Comparison of ENCODE assay signal across 8 cellular contexts in the genomic region with DNA sequence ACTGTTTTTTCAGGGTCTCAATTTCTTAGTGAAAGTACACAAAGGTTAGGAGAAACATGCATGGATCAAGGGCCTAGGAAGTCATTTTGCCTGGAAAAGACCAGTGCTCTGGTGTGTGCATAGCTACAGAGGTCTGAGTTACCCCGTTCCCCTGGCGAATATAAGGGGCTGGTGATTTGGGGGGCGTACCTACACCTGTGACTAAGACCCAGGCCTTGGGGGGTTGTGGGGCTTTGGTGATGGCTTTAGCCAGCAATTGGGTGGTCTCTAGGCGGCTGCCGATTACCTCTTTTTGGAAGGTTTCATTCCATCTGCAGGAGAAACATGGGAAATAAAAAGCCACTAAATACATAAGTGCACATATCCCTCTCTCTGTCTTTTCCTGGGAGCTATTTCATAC. TPM values are rescaled to one million over a fixed set of nuclear protein-coding genes. Genes with fewer than 3 reads are reported as not detected.
DNase-seq lines count a peak whose midpoint lies in the region; ATAC-seq lines count a peak whose summit lies in the region.

No MANE protein-coding gene starts in this region.

- intact Hi-C loops in activated CD4-positive, alpha-beta T cell treated with anti-CD3 and anti-CD28 coated beads for 36 hours (cut with DNase I, micrococcal nuclease), result loop anchor here (5.0 kb wide), 6 partner anchors 209 to 1139 kb away; a partner anchor contains a TSS

- no peaks in the 10 kb centered on the region for H3K27me3 ChIP-seq in iPS-20b (ENCODE audit: insufficient read depth, low read length)

- no peaks in the 10 kb centered on the region for H3K9me3 ChIP-seq in iPS-20b (ENCODE audit: insufficient read depth, low read depth, low read length)

- H3K27ac ChIP-seq in iPS-20b (ENCODE audit: low read length) (peak overlapping the region; percentile 35), substantia nigra (ENCODE audit: low read depth, low read length, poor library complexity, severe bottlenecking) (peak overlapping the region; percentile 99)

- no peaks in the 10 kb centered on the region for H3K27me3 Mint-ChIP-seq in activated CD4-positive, alpha-beta T cell treated with anti-CD3 and anti-CD28 coated beads for 36 hours
- H3K27me3 Mint-ChIP-seq in activated naive CD8-positive, alpha-beta T cell treated with anti-CD3 and anti-CD28 coated beads for 36 hours, result no peaks in the 10 kb centered on the region

- peak overlapping the region; percentile 90 for H3K4me3 ChIP-seq in iPS-20b (ENCODE audit: low read length)

- H3K9me3 Mint-ChIP-seq in activated CD4-positive, alpha-beta T cell treated with anti-CD3 and anti-CD28 coated beads for 36 hours (ENCODE audit: low read depth), result no peaks in the 10 kb centered on the region
- H3K9me3 Mint-ChIP-seq in activated naive CD8-positive, alpha-beta T cell treated with anti-CD3 and anti-CD28 coated beads for 36 hours, result no peaks in the 10 kb centered on the region

- peaks cover 45% of the 10 kb centered on the region for H3K36me3 ChIP-seq in iPS-20b (ENCODE audit: insufficient read depth, low read depth, low read length)

- DNase-seq in activated CD4-positive, alpha-beta T cell treated with anti-CD3 and anti-CD28 coated beads for 36 hours, result no peak
- DNase-seq in activated CD4-positive, alpha-beta T cell treated with anti-CD3 and anti-CD28 coated beads for 48 hours, result no peak
- DNase-seq in activated naive CD8-positive, alpha-beta T cell treated with anti-CD3 and anti-CD28 coated beads for 36 hours, result no peak
- DNase-seq in substantia nigra (lab: John Stamatoyannopoulos, UW) (no peak), cerebellum (ENCODE audit: low spot score) (no peak)

- peak overlapping the region; percentile 99 for H3K27ac Mint-ChIP-seq in activated CD4-positive, alpha-beta T cell treated with anti-CD3 and anti-CD28 coated beads for 36 hours
- H3K27ac Mint-ChIP-seq in activated naive CD8-positive, alpha-beta T cell treated with anti-CD3 and anti-CD28 coated beads for 36 hours, result peak overlapping the region; percentile 99

- H3K4me1 Mint-ChIP-seq in activated CD4-positive, alpha-beta T cell treated with anti-CD3 and anti-CD28 coated beads for 36 hours, result peaks cover 51% of the 10 kb centered on the region
- peaks cover 54% of the 10 kb centered on the region for H3K4me1 Mint-ChIP-seq in activated naive CD8-positive, alpha-beta T cell treated with anti-CD3 and anti-CD28 coated beads for 36 hours

- peak overlapping the region; percentile 97 for H3K4me3 Mint-ChIP-seq in activated CD4-positive, alpha-beta T cell treated with anti-CD3 and anti-CD28 coated beads for 36 hours
- H3K4me3 Mint-ChIP-seq in activated naive CD8-positive, alpha-beta T cell treated with anti-CD3 and anti-CD28 coated beads for 36 hours, result peak overlapping the region; percentile 97

- no peaks in the 10 kb centered on the region; the same call in 1 of the 2 replicates for H3K4me1 ChIP-seq in iPS-20b (ENCODE audit: insufficient read depth, low read length)

- H3K36me3 Mint-ChIP-seq in activated CD4-positive, alpha-beta T cell treated with anti-CD3 and anti-CD28 coated beads for 36 hours (ENCODE audit: low read depth), result peaks cover 59% of the 10 kb centered on the region
- H3K36me3 Mint-ChIP-seq in activated naive CD8-positive, alpha-beta T cell treated with anti-CD3 and anti-CD28 coated beads for 36 hours, result peaks cover 59% of the 10 kb centered on the region

- CTCF ChIA-PET in activated CD4-positive, alpha-beta T cell treated with anti-CD3 and anti-CD28 coated beads for 36 hours (lab: Charles Lee), result interaction anchor here (0.5 to 5.3 kb wide), 10 partner anchors 8 to 214 kb away, joined by 3 to 66 read pairs (median 6); a partner anchor contains a TSS

- ATAC-seq in activated CD4-positive, alpha-beta T cell treated with anti-CD3 and anti-CD28 coated beads for 36 hours, result no peak
- ATAC-seq in GM19023 (IDR thresholded peaks at IDR 0.05; ENCODE audit: unreplicated experiment) (no peak), GM19328 (IDR thresholded peaks at IDR 0.05; ENCODE audit: unreplicated experiment) (no peak)

- H3K9ac ChIP-seq in iPS-20b (ENCODE audit: low read depth, low read length), result peak overlapping the region; percentile 98; the same call in 1 of the 2 replicates

- POLR2A ChIA-PET in activated CD4-positive, alpha-beta T cell treated with anti-CD3 and anti-CD28 coated beads for 36 hours (lab: Charles Lee), result interaction anchor here (0.7 to 5.4 kb wide), 2 partner anchors 11 to 18 kb away, joined by 3 to 50 read pairs; a partner anchor contains a TSS

RNA-seq across cellular contexts. Expression of a gene that starts 1.1 kb away (rescaled TPM):
- total RNA-seq in activated CD4-positive, alpha-beta T cell treated with anti-CD3 and anti-CD28 coated beads for 36 hours, result 10 to 100 TPM; 40.9 to 47.8 TPM
- 10 to 100 TPM; 57.8 to 59.0 TPM for total RNA-seq in activated naive CD8-positive, alpha-beta T cell treated with anti-CD3 and anti-CD28 coated beads for 36 hours
- total RNA-seq in cerebellum, result 17.6 TPM

RNA-seq across cellular contexts. Expression of a gene that starts 11.7 kb away (rescaled TPM):
- 10 to 100 TPM; 50.6 to 58.1 TPM for total RNA-seq in activated CD4-positive, alpha-beta T cell treated with anti-CD3 and anti-CD28 coated beads for 36 hours
- total RNA-seq in activated naive CD8-positive, alpha-beta T cell treated with anti-CD3 and anti-CD28 coated beads for 36 hours, result 10 to 100 TPM; 47.3 to 48.7 TPM
- total RNA-seq in cerebellum, result 21.9 TPM

RNA-seq across cellular contexts. Expression of a gene that starts 12.0 kb away (rescaled TPM):
- 10 to 100 TPM; 11.6 to 12.2 TPM for total RNA-seq in activated CD4-positive, alpha-beta T cell treated with anti-CD3 and anti-CD28 coated beads for 36 hours
- 1 to 10 TPM; 5.5 to 6.4 TPM for total RNA-seq in activated naive CD8-positive, alpha-beta T cell treated with anti-CD3 and anti-CD28 coated beads for 36 hours
- 0.91 TPM for total RNA-seq in cerebellum

RNA-seq across cellular contexts. Expression of a gene that starts 42.7 kb away (rescaled TPM):
- under 1 TPM; 0.07 to 0.16 TPM for total RNA-seq in activated CD4-positive, alpha-beta T cell treated with anti-CD3 and anti-CD28 coated beads for 36 hours
- total RNA-seq in activated naive CD8-positive, alpha-beta T cell treated with anti-CD3 and anti-CD28 coated beads for 36 hours, result under 1 TPM; 0.08 to 0.10 TPM
- total RNA-seq in cerebellum, result 31.8 TPM
